ENCODE assay signal across 8 cellular contexts in genomic region chr9:113350937-113351336, GRCh38. TPM values are rescaled to one million over a fixed set of nuclear protein-coding genes. Genes with fewer than 3 reads are reported as not detected.
DNase-seq lines count a peak whose midpoint lies in the region; ATAC-seq and TF ChIP-seq lines count a peak whose summit lies in the region.

No MANE protein-coding gene starts in this region.

- H3K36me3 Mint-ChIP-seq in activated T-helper 17 cell treated with anti-CD3 and anti-CD28 coated beads, Interleukin-2, amount 50 U/mL, for 72 hours (ENCODE audit: low read depth) = peaks cover 32% of the 10 kb centered on the region
- peaks cover 5 to 6% of the 10 kb centered on the region in 2 donors for H3K36me3 Mint-ChIP-seq in stimulated activated naive B cell treated with anti-CD40 and anti-IgM and Interleukin-4, amounts not matched to agents 10 μg/mL and 1 μg/mL and 100 μg/mL, for 72 hours

- H3K36me3 ChIP-seq in MM.1S (replicated peaks; ENCODE audit: insufficient read depth, low read length) = no peaks in the 10 kb centered on the region

- TF ChIP-seq CTCF in MM.1S (IDR thresholded peaks at IDR 0.05; ENCODE audit: low read length) (no peak), foreskin fibroblast (IDR thresholded peaks at IDR 0.05; ENCODE audit: low read depth, low read length) (no peak)

- peak overlapping the region; percentile 89 for H3K27ac ChIP-seq in MM.1S (ENCODE audit: low read length)

- no peaks in the 10 kb centered on the region for H3K27me3 ChIP-seq in MM.1S (replicated peaks; ENCODE audit: insufficient read depth, low read length)

- H3K4me2 ChIP-seq in MM.1S (ENCODE audit: low read depth, low read length) = peak overlapping the region; percentile 88

- peak overlapping the region; percentile 96 for H3K4me3 Mint-ChIP-seq in activated T-helper 17 cell treated with anti-CD3 and anti-CD28 coated beads, Interleukin-2, amount 50 U/mL, for 72 hours
- H3K4me3 Mint-ChIP-seq in stimulated activated naive B cell treated with anti-CD40 and anti-IgM and Interleukin-4, amounts not matched to agents 10 μg/mL and 1 μg/mL and 100 μg/mL, for 72 hours = peak overlapping the region; percentile 82 to 86

- H3F3A ChIP-seq in MM.1S (ENCODE audit: insufficient read depth, low read length) = peaks cover 42% of the 10 kb centered on the region

- no peaks in the 10 kb centered on the region for H3K9me2 ChIP-seq in MM.1S (replicated peaks; ENCODE audit: insufficient read depth, low read length)

- H3K79me2 ChIP-seq in MM.1S (ENCODE audit: low read length) = peaks cover 41% of the 10 kb centered on the region

- no peaks in the 10 kb centered on the region for H3K9me3 ChIP-seq in MM.1S (replicated peaks; ENCODE audit: insufficient read depth, low read length)

- peaks cover 24% of the 10 kb centered on the region for H3K27me3 Mint-ChIP-seq in activated T-helper 17 cell treated with anti-CD3 and anti-CD28 coated beads, Interleukin-2, amount 50 U/mL, for 72 hours
- H3K27me3 Mint-ChIP-seq in stimulated activated naive B cell treated with anti-CD40 and anti-IgM and Interleukin-4, amounts not matched to agents 10 μg/mL and 1 μg/mL and 100 μg/mL, for 72 hours = peaks cover 0 to 5% of the 10 kb centered on the region in 2 donors

- H3K4me3 ChIP-seq in MM.1S (ENCODE audit: low read length) (peak overlapping the region; percentile 80), foreskin fibroblast (ENCODE audit: low read depth in 1 of 2, low read length in 2 of 2) (no peak overlapping the region)

- H3K9me3 Mint-ChIP-seq in activated T-helper 17 cell treated with anti-CD3 and anti-CD28 coated beads, Interleukin-2, amount 50 U/mL, for 72 hours = no peaks in the 10 kb centered on the region
- no peaks in the 10 kb centered on the region for H3K9me3 Mint-ChIP-seq in stimulated activated naive B cell treated with anti-CD40 and anti-IgM and Interleukin-4, amounts not matched to agents 10 μg/mL and 1 μg/mL and 100 μg/mL, for 72 hours

- H2AFZ ChIP-seq in MM.1S (ENCODE audit: low read length) = no peak overlapping the region

- peaks cover 40% of the 10 kb centered on the region for H3K4me1 ChIP-seq in MM.1S (ENCODE audit: low read length)

- peak overlapping the region; percentile 90 for H3K27ac Mint-ChIP-seq in activated T-helper 17 cell treated with anti-CD3 and anti-CD28 coated beads, Interleukin-2, amount 50 U/mL, for 72 hours
- peak overlapping the region; percentile 89 for H3K27ac Mint-ChIP-seq in stimulated activated naive B cell treated with anti-CD40 and anti-IgM and Interleukin-4, amounts not matched to agents 10 μg/mL and 1 μg/mL and 100 μg/mL, for 72 hours

- intact Hi-C loops in Right ventricle myocardium inferior (cut with DNase I) (no loop called here), sciatic nerve (cut with DNase I) (no loop called here)

- peak overlapping the region; percentile 84 for H3K9ac ChIP-seq in MM.1S (ENCODE audit: low read length)

- H4K20me1 ChIP-seq in MM.1S (ENCODE audit: insufficient read depth, low read length) = no peaks in the 10 kb centered on the region

- DNase-seq in activated T-cell treated with anti-CD3 and anti-CD28 coated beads for 48 hours (ENCODE audit: low read depth) (peak; percentile 23), activated T-cell treated with anti-CD3 and anti-CD28 coated beads for 4 hours (no peak), MM.1S (peak; percentile 62), foreskin fibroblast (no peak), Right ventricle myocardium inferior (ENCODE audit: missing footprints) (no peak), sciatic nerve (ENCODE audit: low spot score) (no peak)
- peak; percentile 54 for DNase-seq in stimulated activated naive B cell treated with anti-CD40 and anti-IgM and Interleukin-4, amounts not matched to agents 10 μg/mL and 1 μg/mL and 100 μg/mL, for 72 hours

- peak; percentile 60 for ATAC-seq in activated T-helper 17 cell treated with anti-CD3 and anti-CD28 coated beads, Interleukin-2, amount 50 U/mL, for 72 hours (replicated peaks)
- peak; percentile 77 to 81 for ATAC-seq in stimulated activated naive B cell treated with anti-CD40 and anti-IgM and Interleukin-4, amounts not matched to agents 10 μg/mL and 1 μg/mL and 100 μg/mL, for 72 hours (replicated peaks)
- no peak for ATAC-seq in Right ventricle myocardium inferior
- no peak for ATAC-seq in sciatic nerve

- peaks cover 28% of the 10 kb centered on the region for H3K4me1 Mint-ChIP-seq in activated T-helper 17 cell treated with anti-CD3 and anti-CD28 coated beads, Interleukin-2, amount 50 U/mL, for 72 hours
- peaks cover 26 to 33% of the 10 kb centered on the region in 2 donors for H3K4me1 Mint-ChIP-seq in stimulated activated naive B cell treated with anti-CD40 and anti-IgM and Interleukin-4, amounts not matched to agents 10 μg/mL and 1 μg/mL and 100 μg/mL, for 72 hours

RNA-seq across cellular contexts. Expression of gene BSPRY, which starts 1.6 kb away (rescaled TPM):
- total RNA-seq in activated T-helper 17 cell treated with anti-CD3 and anti-CD28 coated beads, Interleukin-2, amount 50 U/mL, for 72 hours = 10 to 100 TPM in 1 of 2 donors, 1 to 10 TPM in 1; 3.2 to 25.9 TPM
- total RNA-seq in Right ventricle myocardium inferior (0.35 TPM), sciatic nerve (0.22 TPM)

RNA-seq across cellular contexts. Expression of gene WDR31, which starts 10.9 kb away (rescaled TPM):
- 1 to 10 TPM; 1.6 to 2.2 TPM for total RNA-seq in activated T-helper 17 cell treated with anti-CD3 and anti-CD28 coated beads, Interleukin-2, amount 50 U/mL, for 72 hours
- total RNA-seq in Right ventricle myocardium inferior = 13.0 TPM
- 4.6 TPM for total RNA-seq in sciatic nerve

RNA-seq across cellular contexts. Expression of gene HDHD3, which starts 25.8 kb away (rescaled TPM):
- 10 to 100 TPM; 15.2 to 19.4 TPM for total RNA-seq in activated T-helper 17 cell treated with anti-CD3 and anti-CD28 coated beads, Interleukin-2, amount 50 U/mL, for 72 hours
- total RNA-seq in Right ventricle myocardium inferior (10.5 TPM), sciatic nerve (11.6 TPM)

RNA-seq across cellular contexts. Expression of gene RNF183, which starts 47.8 kb away (rescaled TPM):
- total RNA-seq in activated T-helper 17 cell treated with anti-CD3 and anti-CD28 coated beads, Interleukin-2, amount 50 U/mL, for 72 hours = 10 to 100 TPM in 1 of 2 donors, 1 to 10 TPM in 1; 1.9 to 10.9 TPM
- total RNA-seq in Right ventricle myocardium inferior (not detected), sciatic nerve (not detected)

RNA-seq across cellular contexts. Expression of gene ALAD, which starts 50.1 kb away (rescaled TPM):
- total RNA-seq in activated T-helper 17 cell treated with anti-CD3 and anti-CD28 coated beads, Interleukin-2, amount 50 U/mL, for 72 hours = 10 to 100 TPM; 24.8 to 30.5 TPM
- total RNA-seq in Right ventricle myocardium inferior (136 TPM), sciatic nerve (83.6 TPM)

Comparison
In these comparisons a context has a peak if more than half of its experiments do, and no peak if none do; other contexts are left out.
1. DNase-seq: peak in activated T-cell treated with anti-CD3 and anti-CD28 coated beads for 48 hours (single experiment), MM.1S (single experiment) and stimulated activated naive B cell treated with anti-CD40 and anti-IgM and Interleukin-4, amounts not matched to agents 10 μg/mL and 1 μg/mL and 100 μg/mL, for 72 hours (single experiment); none in activated T-cell treated with anti-CD3 and anti-CD28 coated beads for 4 hours (single experiment), foreskin fibroblast (0 of 2), Right ventricle myocardium inferior (single experiment) and sciatic nerve (single experiment).
2. ATAC-seq: peak in activated T-helper 17 cell treated with anti-CD3 and anti-CD28 coated beads, Interleukin-2, amount 50 U/mL, for 72 hours (single experiment) and stimulated activated naive B cell treated with anti-CD40 and anti-IgM and Interleukin-4, amounts not matched to agents 10 μg/mL and 1 μg/mL and 100 μg/mL, for 72 hours (2 of 2); none in Right ventricle myocardium inferior (single experiment) and sciatic nerve (single experiment).